ENCODE assay signal across 12 cellular contexts in the genomic region with DNA sequence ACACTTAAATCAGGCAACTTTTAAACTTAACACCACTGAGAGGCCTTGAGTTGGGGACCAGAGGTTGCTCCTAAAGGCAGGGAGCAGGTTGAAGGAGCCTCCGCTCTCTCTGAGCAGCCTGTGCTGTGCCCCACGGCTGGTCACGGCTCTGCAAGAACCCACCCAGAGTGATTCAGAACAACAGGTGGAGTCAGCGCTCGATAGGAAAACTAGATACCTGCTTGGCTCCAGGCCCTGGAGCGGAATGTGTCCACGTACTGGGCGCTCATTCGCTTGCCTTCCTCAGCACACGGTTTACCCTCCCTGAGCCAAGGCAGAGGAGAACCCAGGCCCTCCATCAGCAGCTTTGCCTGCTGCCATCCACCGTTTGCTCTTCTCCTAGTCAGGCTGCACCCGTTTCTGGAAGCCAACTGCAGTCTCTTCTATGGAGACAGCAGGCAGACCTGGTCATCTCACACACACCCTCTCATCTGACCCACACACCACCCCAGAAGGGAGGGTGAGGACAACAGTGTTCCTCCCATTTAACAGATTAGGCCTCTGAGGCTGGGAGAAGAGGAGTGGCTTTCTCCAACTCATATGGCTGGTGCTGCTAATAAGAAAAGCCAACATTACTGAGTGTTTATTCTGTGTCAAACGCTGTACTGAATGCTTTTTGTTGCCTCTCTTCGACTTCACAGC. TPM values are rescaled to one million over a fixed set of nuclear protein-coding genes. Genes with fewer than 3 reads are reported as not detected.
DNase-seq lines count a peak whose midpoint lies in the region; ATAC-seq, FAIRE-seq and TF ChIP-seq lines count a peak whose summit lies in the region.
"Had no signal": no experiment of that assay in that cellular context is flagged by ENCODE, and none has a peak within 500 bp of the region (broad histone marks: within the 10 kb centered on the region; RNA-seq: fewer than 3 reads in every experiment).

No MANE protein-coding gene starts in this region.

- 77% methylated on average over 12 of the region's 14 CpGs for WGBS in K562 (ENCODE audit: insufficient coverage, low coverage, missing lambda C conversion rate)

- H3K9ac ChIP-seq in K562 (ENCODE audit: insufficient read depth in 1 of 2, low read depth in 2 of 2, low read length in 2 of 2), result peak overlapping the region in 1 of 2 experiments; percentile 64; a peak in 2 of 4 replicates
- no peak overlapping the region for H3K9ac ChIP-seq in stomach smooth muscle (ENCODE audit: low read length in 2 of 2)

- H3K9me3 ChIP-seq in K562 (replicated peaks; ENCODE audit: control insufficient read depth, insufficient read depth, low read depth, low read length) (no peaks in the 10 kb centered on the region), mucosa of descending colon (no peaks in the 10 kb centered on the region), stomach smooth muscle (ENCODE audit: control insufficient read depth in 2 of 2, low read length in 2 of 2) (no peaks in the 10 kb centered on the region)
- H3K9me3 ChIP-seq: Peyer's patch had no signal

- H3K79me2 ChIP-seq in K562 (ENCODE audit: control insufficient read depth, insufficient read depth, low read length), result no peaks in the 10 kb centered on the region

- DNase-seq in T-helper 1 cell (no peak), K562 (ENCODE audit: extremely low read depth in 1 of 4, low spot score in 3 of 4) (peak in 1 of 4 experiments; percentile 19), mucosa of descending colon (no peak), midbrain (lab: John Stamatoyannopoulos, UW) (no peak), AG08396 (ENCODE audit: low spot score) (no peak), Ammon's horn (ENCODE audit: low spot score) (no peak)
- DNase-seq: occipital lobe; Peyer's patch; stimulated activated CD4-positive, alpha-beta T cell treated with anti-CD3 and anti-CD28 coated beads, Interleukin-2, amount 100 ng/mL, for 48 hours had no signal

- peaks cover 21% of the 10 kb centered on the region for H3K4me1 Mint-ChIP-seq in T-helper 1 cell treated with Interleukin-12 subunit alpha and Interleukin-12 subunit beta and Interleukin-4 antibody, amounts not matched to agents 30 μg/mL and 1 μg/mL, for 36 hours (ENCODE audit: low read depth)

- TF ChIP-seq POLR2A in K562 (conservative IDR thresholded peaks at IDR 0.05), result no peak

- H3K27ac Mint-ChIP-seq in T-helper 1 cell treated with Interleukin-12 subunit alpha and Interleukin-12 subunit beta and Interleukin-4 antibody, amounts not matched to agents 30 μg/mL and 1 μg/mL, for 36 hours, result peak overlapping the region; percentile 66

- BruUV-seq in K562 (replicated peaks; lab: Mats Ljungman, UMichigan), result no TSS peak

- intact Hi-C loops in K562 (cut with micrococcal nuclease), result no loop called here
- intact Hi-C loops in mucosa of descending colon (cut with DNase I, micrococcal nuclease), result no loop called here

- H3K27me3 ChIP-seq in K562 (ENCODE audit: control insufficient read depth in 2 of 2, insufficient read depth in 2 of 2, low read length in 2 of 2), result no peaks in the 10 kb centered on the region
- H3K27me3 ChIP-seq in stomach smooth muscle (ENCODE audit: control insufficient read depth in 1 of 2, insufficient read depth in 2 of 2, low read length in 2 of 2), result no peaks in the 10 kb centered on the region
- H3K27me3 ChIP-seq: Peyer's patch had no signal

- no peak for TF ChIP-seq CTCF in K562 (IDR thresholded peaks at IDR 0.05 in 2 of 3, conservative IDR thresholded peaks at IDR 0.05 in 1 of 3; ENCODE audit: insufficient read depth in 2 of 3, low read depth in 1 of 3, low read length in 3 of 3)
- TF ChIP-seq CTCF in mucosa of descending colon (IDR thresholded peaks at IDR 0.05), result no peak

- POLR2A ChIA-PET in K562 (lab: Yijun Ruan, JAX), result interaction anchor here (0.6 kb wide), 1 partner anchor 16 kb away, joined by 3 read pairs; no protein-coding TSS in a partner anchor

- FAIRE-seq in K562 (lab: Jason Lieb, UNC), result peak; percentile 40

- H3K4me1 ChIP-seq in K562 (replicated peaks in 1 of 2; ENCODE audit: control insufficient read depth in 2 of 2, insufficient read depth in 2 of 2, low read length in 2 of 2) (peaks cover 12 to 29% of the 10 kb centered on the region in 2 experiments), mucosa of descending colon (ENCODE audit: low read depth) (peaks cover 22% of the 10 kb centered on the region), stomach smooth muscle (ENCODE audit: control insufficient read depth, insufficient read depth, low read length) (peaks cover 43% of the 10 kb centered on the region)

- ATAC-seq in K562 (peak; percentile 30), mucosa of descending colon (peak; percentile 13)

- H3K27ac ChIP-seq in K562 (ENCODE audit: extremely low read depth, low read depth, low read length), result no peak overlapping the region
- H3K27ac ChIP-seq in stomach smooth muscle (ENCODE audit: low read length), result peak overlapping the region; percentile 71

- no peak for TF ChIP-seq RAD21 in K562 (CRISPR knock-in tag; conservative IDR thresholded peaks at IDR 0.05 in 1 of 2, IDR thresholded peaks at IDR 0.05 in 1 of 2)

- no peak overlapping the region for H3K4me3 Mint-ChIP-seq in T-helper 1 cell treated with Interleukin-12 subunit alpha and Interleukin-12 subunit beta and Interleukin-4 antibody, amounts not matched to agents 30 μg/mL and 1 μg/mL, for 36 hours
- H3K4me3 Mint-ChIP-seq: central memory CD8-positive, alpha-beta T cell had no signal

- CTCF ChIA-PET in K562 (lab: Yijun Ruan, JAX; ENCODE audit: low intra/inter-chr PET ratio), result no interaction called here

- H3K4me3 ChIP-seq in K562, result no peak overlapping the region
- no peak overlapping the region for H3K4me3 ChIP-seq in mucosa of descending colon
- no peak overlapping the region for H3K4me3 ChIP-seq in stomach smooth muscle (ENCODE audit: low read length in 2 of 2)
- H3K4me3 ChIP-seq: Peyer's patch had no signal

- no peak overlapping the region for H2AFZ ChIP-seq in K562 (ENCODE audit: low read depth, low read length)

- H3K4me2 ChIP-seq in K562 (ENCODE audit: insufficient read depth, low read length), result no peak overlapping the region

- in situ Hi-C loops in K562 (cut with MboI), result no loop called here

- H3K9me3 Mint-ChIP-seq in T-helper 1 cell treated with Interleukin-12 subunit alpha and Interleukin-12 subunit beta and Interleukin-4 antibody, amounts not matched to agents 30 μg/mL and 1 μg/mL, for 36 hours, result no peaks in the 10 kb centered on the region
- H3K9me3 Mint-ChIP-seq: central memory CD8-positive, alpha-beta T cell had no signal

- no peak for TF ChIP-seq EP300 in K562 (IDR thresholded peaks at IDR 0.05; ENCODE audit: low read length)

- H3K36me3 ChIP-seq in K562 (ENCODE audit: control insufficient read depth, insufficient read depth, low read length) (peaks cover 18% of the 10 kb centered on the region; the same call in 1 of the 3 replicates), mucosa of descending colon (ENCODE audit: low read depth) (no peaks in the 10 kb centered on the region), stomach smooth muscle (ENCODE audit: control insufficient read depth in 2 of 2, insufficient read depth in 2 of 2, low read length in 2 of 2) (no peaks in the 10 kb centered on the region)
- H3K36me3 ChIP-seq: Peyer's patch had no signal

- H3K36me3 Mint-ChIP-seq in T-helper 1 cell treated with Interleukin-12 subunit alpha and Interleukin-12 subunit beta and Interleukin-4 antibody, amounts not matched to agents 30 μg/mL and 1 μg/mL, for 36 hours (ENCODE audit: low read depth), result peaks cover 6% of the 10 kb centered on the region

- no peaks in the 10 kb centered on the region for H4K20me1 ChIP-seq in K562 (replicated peaks; ENCODE audit: control insufficient read depth, insufficient read depth, low read length)

- no peaks in the 10 kb centered on the region for H3K9me1 ChIP-seq in K562 (ENCODE audit: control insufficient read depth, insufficient read depth, low read length)

- no peaks in the 10 kb centered on the region for H3K27me3 Mint-ChIP-seq in T-helper 1 cell treated with Interleukin-12 subunit alpha and Interleukin-12 subunit beta and Interleukin-4 antibody, amounts not matched to agents 30 μg/mL and 1 μg/mL, for 36 hours (ENCODE audit: low read depth)
- H3K27me3 Mint-ChIP-seq: central memory CD8-positive, alpha-beta T cell had no signal

TF ChIP-seq in K562, 482 proteins besides CTCF, POLR2A, EP300 and RAD21:
- TF ChIP-seq ZFX (CRISPR knock-in tag; IDR thresholded peaks at IDR 0.05) (0 out of 2 replicates have a peak, but pooled peaks have one; percentile 4), RBM25 (IDR thresholded peaks at IDR 0.05; ENCODE audit: low read depth, low read length, severe bottlenecking) (peak; percentile 69), TAF1 (IDR thresholded peaks at IDR 0.05; ENCODE audit: control insufficient read depth, extremely low read depth, insufficient read depth, low read length, severe bottlenecking) (no peak), BCOR (IDR thresholded peaks at IDR 0.05) (peak; percentile 50; the same call in 1 of the 2 replicates), KDM1A (IDR thresholded peaks at IDR 0.05) (peak; percentile 9 to 52; a peak in 2 of 4 replicates), SMARCA5 (IDR thresholded peaks at IDR 0.05) (peak; percentile 26; the same call in 1 of the 2 replicates), SMAD2 (IDR thresholded peaks at IDR 0.05; ENCODE audit: low read depth, low read length) (no peak)

RNA-seq across cellular contexts. Expression of gene PDCD4, which starts 37.6 kb away (rescaled TPM):
- 9.1 and 68.5 TPM in 2 replicates for total RNA-seq in K562 (2011; cell fraction: chromatin; rRNA removed; ENCODE audit: low replicate concordance)
- total RNA-seq in K562 (2011; cell fraction: nucleolus; rRNA removed), result 2.7 and 5.9 TPM in 2 replicates
- 15.7 and 17.2 TPM in 2 replicates for total RNA-seq in K562 (2011; cell fraction: nucleoplasm; rRNA removed)
- total RNA-seq in K562 (2014; rRNA removed) (20.2 and 22.5 TPM in 2 replicates), K562 (2014; rRNA removed; fragmentation: Illumina TruSeq; extraction: Trizol) (33.7 and 44.2 TPM in 2 replicates), K562 (2015; rRNA removed; fragmentation: Illumina TruSeq; extraction: Trizol) (15.9 and 18.3 TPM in 2 replicates), K562 (2021) (28.0 and 44.1 TPM in 2 replicates), mucosa of descending colon (100 to 1,000 TPM; 290 to 605 (median 528) TPM)
- polyA plus RNA-seq in K562 (2011; rRNA removed) (28.1 and 40.2 TPM in 2 replicates), K562 (2014; fragmentation: Illumina TruSeq; extraction: Trizol) (38.0 and 38.2 TPM in 2 replicates), K562 (2014; fragmentation: Nextera tagmentation; extraction: Ambion mirVana) (10 to 100 TPM; 12.9 to 18.1 TPM), K562 (2014; rRNA removed) (34.4 and 36.6 TPM in 2 replicates)
- 2.7 and 13.3 TPM in 2 replicates for polyA plus RNA-seq in K562 (2011; cell fraction: cytosol; rRNA removed)
- 11.9 and 17.6 TPM in 2 replicates for polyA plus RNA-seq in K562 (2011; cell fraction: nucleus; rRNA removed)
- polyA plus RNA-seq in K562 (2012), result 38.4 and 47.3 TPM in 2 replicates
- polyA minus RNA-seq in K562 (2011; rRNA and poly(A)+ RNA removed), result 37.7 and 52.1 TPM in 2 replicates
- 14.9 and 17.9 TPM in 2 replicates for polyA minus RNA-seq in K562 (2011; cell fraction: cytosol; rRNA and poly(A)+ RNA removed)
- polyA minus RNA-seq in K562 (2011; cell fraction: nucleus; rRNA and poly(A)+ RNA removed), result 11.0 and 21.5 TPM in 2 replicates

Comparison
In these comparisons a context has a peak if more than half of its experiments do, and no peak if none do; other contexts are left out.
1. RNA of gene PDCD4, which starts 37.6 kb away (total RNA-seq): 290 to 605 TPM in mucosa of descending colon; 2.7 to 68.5 TPM in K562; every median in the first group is over 4 times any median in the second.